In genomic region chr1:114345930-114346479, GRCh38 we compare ENCODE assay signal across 1 cellular context.
TF ChIP-seq lines count a peak whose summit lies in the region.

No MANE protein-coding gene starts in this region.

TF ChIP-seq in HepG2, 621 proteins besides CTCF, POLR2A, EP300 and RAD21 (continued from another document):
- TF ChIP-seq MNT (IDR thresholded peaks at IDR 0.05), result no peak
- no peak for TF ChIP-seq ZNF7 (CRISPR knock-in tag; IDR thresholded peaks at IDR 0.05)
- TF ChIP-seq FOXC1 (CRISPR knock-in tag; IDR thresholded peaks at IDR 0.05; ENCODE audit: borderline replicate concordance), result no peak
- TF ChIP-seq ZNF446 (CRISPR knock-in tag; IDR thresholded peaks at IDR 0.05), result peak; percentile 52; the same call in 1 of the 2 replicates
- no peak for TF ChIP-seq RXRB (CRISPR knock-in tag; IDR thresholded peaks at IDR 0.05; ENCODE audit: borderline replicate concordance)
- no peak for TF ChIP-seq AGO1 (IDR thresholded peaks at IDR 0.05; ENCODE audit: low read depth, low read length, poor library complexity, severe bottlenecking)
- TF ChIP-seq ZNF879 (CRISPR knock-in tag; IDR thresholded peaks at IDR 0.05), result no peak
- peak; percentile 7; the same call in 1 of the 2 replicates for TF ChIP-seq NFKB2 (CRISPR knock-in tag; IDR thresholded peaks at IDR 0.05; ENCODE audit: borderline replicate concordance)
- TF ChIP-seq ZFX (CRISPR knock-in tag; IDR thresholded peaks at IDR 0.05; ENCODE audit: low read depth), result no peak; the same call in 1 of the 2 replicates
- TF ChIP-seq ZBTB38 (CRISPR knock-in tag; IDR thresholded peaks at IDR 0.05), result 0 out of 2 replicates have a peak, but pooled peaks have one; percentile 19
- TF ChIP-seq TBX3 (IDR thresholded peaks at IDR 0.05; ENCODE audit: borderline replicate concordance), result no peak
- TF ChIP-seq SETDB1 (CRISPR knock-in tag; IDR thresholded peaks at IDR 0.05; ENCODE audit: borderline replicate concordance), result no peak
- TF ChIP-seq THAP11 (CRISPR knock-in tag; IDR thresholded peaks at IDR 0.05), result no peak
- no peak for TF ChIP-seq ZNF781 (CRISPR knock-in tag; IDR thresholded peaks at IDR 0.05; ENCODE audit: borderline replicate concordance, not compliant biosample characterization)
- TF ChIP-seq ZNF143 (CRISPR knock-in tag; IDR thresholded peaks at IDR 0.05), result no peak
- peak; percentile 72; the same call in 1 of the 2 replicates for TF ChIP-seq UBTF (CRISPR knock-in tag; IDR thresholded peaks at IDR 0.05)
- TF ChIP-seq GMEB2 (CRISPR knock-in tag; IDR thresholded peaks at IDR 0.05; ENCODE audit: low read depth), result no peak
- TF ChIP-seq TOE1 (CRISPR knock-in tag; IDR thresholded peaks at IDR 0.05), result no peak
- 0 out of 2 replicates have a peak, but pooled peaks have one; percentile 56 for TF ChIP-seq TRAFD1 (CRISPR knock-in tag; IDR thresholded peaks at IDR 0.05; ENCODE audit: borderline replicate concordance)
- TF ChIP-seq ZNF720 (CRISPR knock-in tag; IDR thresholded peaks at IDR 0.05), result no peak
- peak; percentile 26; the same call in 1 of the 2 replicates for TF ChIP-seq MTA1 (CRISPR knock-in tag; IDR thresholded peaks at IDR 0.05; ENCODE audit: borderline replicate concordance)
- no peak for TF ChIP-seq ZNF407 (CRISPR knock-in tag; IDR thresholded peaks at IDR 0.05; ENCODE audit: not compliant biosample characterization)
- TF ChIP-seq HNF4G (IDR thresholded peaks at IDR 0.05; ENCODE audit: borderline replicate concordance, low read depth, low read length), result no peak
- TF ChIP-seq HNF4G (CRISPR knock-in tag; IDR thresholded peaks at IDR 0.05; ENCODE audit: borderline replicate concordance, low read depth), result 0 out of 2 replicates have a peak, but pooled peaks have one; percentile 33
- no peak for TF ChIP-seq ZNF136 (CRISPR knock-in tag; IDR thresholded peaks at IDR 0.05; ENCODE audit: low read depth)
- TF ChIP-seq MAX (IDR thresholded peaks at IDR 0.05), result peak; percentile 5; the same call in 1 of the 2 replicates
- no peak for TF ChIP-seq HCFC1 (IDR thresholded peaks at IDR 0.05; ENCODE audit: low read depth, low read length)
- TF ChIP-seq PRMT3 (CRISPR knock-in tag; IDR thresholded peaks at IDR 0.05; ENCODE audit: borderline replicate concordance, low read depth), result no peak
- no peak; the same call in 1 of the 2 replicates for TF ChIP-seq ZNF567 (CRISPR knock-in tag; IDR thresholded peaks at IDR 0.05; ENCODE audit: borderline replicate concordance)
- peak; percentile 27; the same call in 1 of the 2 replicates for TF ChIP-seq KDM5B (CRISPR knock-in tag; IDR thresholded peaks at IDR 0.05; ENCODE audit: borderline replicate concordance)
- TF ChIP-seq SMAD1 (CRISPR knock-in tag; IDR thresholded peaks at IDR 0.05; ENCODE audit: borderline replicate concordance, low read depth), result 0 out of 2 replicates have a peak, but pooled peaks have one; percentile 74
- peak; percentile 46; the same call in 1 of the 2 replicates for TF ChIP-seq PATZ1 (CRISPR knock-in tag; IDR thresholded peaks at IDR 0.05)
- no peak for TF ChIP-seq ZFP36L1 (CRISPR knock-in tag; IDR thresholded peaks at IDR 0.05)
- no peak for TF ChIP-seq PITX1 (CRISPR knock-in tag; IDR thresholded peaks at IDR 0.05)
- 0 out of 2 replicates have a peak, but pooled peaks have one; percentile 40 for TF ChIP-seq ZNF484 (CRISPR knock-in tag; IDR thresholded peaks at IDR 0.05; ENCODE audit: borderline replicate concordance, low read depth)
- no peak for TF ChIP-seq POGK (CRISPR knock-in tag; conservative IDR thresholded peaks at IDR 0.05)
- 0 out of 2 replicates have a peak, but pooled peaks have one; percentile 7 for TF ChIP-seq ARNTL (CRISPR knock-in tag; IDR thresholded peaks at IDR 0.05)
TF ChIP-seq in HepG2: peak in this region for 16.
